14 cellular contexts compared by ENCODE assay signal in genomic region chr1:1758059-1758621, GRCh38. TPM values are rescaled to one million over a fixed set of nuclear protein-coding genes. Genes with fewer than 3 reads are reported as not detected.
DNase-seq lines count a peak whose midpoint lies in the region; ATAC-seq and TF ChIP-seq lines count a peak whose summit lies in the region.
"Had no signal": no experiment of that assay in that cellular context is flagged by ENCODE, and none has a peak within 500 bp of the region (broad histone marks: within the 10 kb centered on the region; RNA-seq: fewer than 3 reads in every experiment).

No MANE protein-coding gene starts in this region.

- peaks cover 26% of the 10 kb centered on the region for H3K36me3 ChIP-seq in CD8-positive, alpha-beta memory T cell (ENCODE audit: insufficient read depth, low read length)
- peaks cover 0 to 21% of the 10 kb centered on the region in 2 donors for H3K36me3 ChIP-seq in aorta (ENCODE audit: control insufficient read depth in 1 of 2, insufficient read depth in 2 of 2, low read length in 1 of 2)

- H3K4me1 ChIP-seq in CD8-positive, alpha-beta memory T cell (ENCODE audit: insufficient read depth, low read length) = no peaks in the 10 kb centered on the region
- no peaks in the 10 kb centered on the region for H3K4me1 ChIP-seq in aorta (ENCODE audit: control insufficient read depth in 1 of 2, insufficient read depth in 2 of 2, low read length in 2 of 2)

- no peaks in the 10 kb centered on the region for H3K27me3 ChIP-seq in CD8-positive, alpha-beta memory T cell (ENCODE audit: insufficient read depth, low read length, poor library complexity, severe bottlenecking)
- no peaks in the 10 kb centered on the region for H3K27me3 ChIP-seq in aorta (ENCODE audit: control insufficient read depth in 1 of 2, insufficient read depth in 2 of 2, low read length in 1 of 2)

- intact Hi-C loops in aorta (cut with DNase I) = no loop called here

- H3K27ac Mint-ChIP-seq in CD8-positive, alpha-beta memory T cell = peak overlapping the region in 1 of 8 donors; percentile 11
- H3K27ac Mint-ChIP-seq in progenitor cell of endocrine pancreas = peak overlapping the region; percentile 33
- H3K27ac Mint-ChIP-seq: B cell had no signal

- TF ChIP-seq CTCF in VCaP (conservative IDR thresholded peaks at IDR 0.05) (no peak), progenitor cell of endocrine pancreas (IDR thresholded peaks at IDR 0.05; ENCODE audit: unreplicated experiment) (no peak)

- peak overlapping the region; percentile 67 for H3K27ac ChIP-seq in CD8-positive, alpha-beta memory T cell (ENCODE audit: low read depth, low read length)
- H3K27ac ChIP-seq in VCaP (peak overlapping the region; percentile 95), aorta (ENCODE audit: low read depth in 1 of 2, low read length in 2 of 2) (no peak overlapping the region)

- peaks cover 0 to 3% (median 0%) of the 10 kb centered on the region in 3 donors for H3K4me1 Mint-ChIP-seq in CD8-positive, alpha-beta memory T cell
- H3K4me1 Mint-ChIP-seq in progenitor cell of endocrine pancreas (ENCODE audit: low read depth) = no peaks in the 10 kb centered on the region
- H3K4me1 Mint-ChIP-seq: B cell had no signal

- 92 to 93% methylated on average over 27 of the region's 27 CpGs for WGBS in aorta, 2 donors

- CTCF ChIA-PET in CD8-positive, alpha-beta memory T cell (lab: Charles Lee) = no interaction called here

- H3K9me3 ChIP-seq in CD8-positive, alpha-beta memory T cell (ENCODE audit: low read length) = no peaks in the 10 kb centered on the region
- no peaks in the 10 kb centered on the region for H3K9me3 ChIP-seq in aorta (ENCODE audit: control insufficient read depth, low read length)

- H3K4me3 ChIP-seq in CD8-positive, alpha-beta memory T cell (ENCODE audit: low read length) = no peak overlapping the region
- H3K4me3 ChIP-seq in aorta (ENCODE audit: low read length in 2 of 2) = no peak overlapping the region

- peaks cover 0 to 79% (median 3%) of the 10 kb centered on the region in 3 donors for H3K36me3 Mint-ChIP-seq in CD8-positive, alpha-beta memory T cell
- H3K36me3 Mint-ChIP-seq in progenitor cell of endocrine pancreas (ENCODE audit: insufficient read depth) = peaks cover 11% of the 10 kb centered on the region

- DNase-seq in CD8-positive, alpha-beta memory T cell = no peak
- DNase-seq in left lobe of liver (ENCODE audit: low spot score) (peak; percentile 90), progenitor cell of endocrine pancreas (ENCODE audit: low spot score, unreplicated experiment) (no peak), aorta (no peak), NCI-H128 (lab: John Stamatoyannopoulos, UW; ENCODE audit: unreplicated experiment) (no peak), SKM-1 (lab: John Stamatoyannopoulos, UW; ENCODE audit: unreplicated experiment) (no peak)
- DNase-seq in NK-92 treated with Interleukin-12 subunit alpha and Interleukin-12 subunit beta, amount 100 ng/mL, for 24 hours (lab: John Stamatoyannopoulos, UW) = no peak
- DNase-seq: activated CD4-positive, CD25-positive, alpha-beta regulatory T cell; IMR-90; NCI-H526 treated with DMSO at 0.1 percent for 48 hours; stimulated activated CD4-positive, alpha-beta T cell treated with anti-CD3 and anti-CD28 coated beads, Interleukin-4, amount 100 ng/mL, for 24 hours; stimulated activated naive CD4-positive, alpha-beta T cell treated with Interleukin-2 at 50 U/mL for 16 hours had no signal

- H3K9me3 Mint-ChIP-seq in CD8-positive, alpha-beta memory T cell = no peaks in the 10 kb centered on the region
- no peaks in the 10 kb centered on the region for H3K9me3 Mint-ChIP-seq in progenitor cell of endocrine pancreas (ENCODE audit: low read depth)

- POLR2A ChIA-PET in CD8-positive, alpha-beta memory T cell (lab: Charles Lee) = interaction anchor here (0.6 kb wide), 1 partner anchor 233 kb away, joined by 4 read pairs; no protein-coding TSS in a partner anchor

- no peak overlapping the region for H3K4me3 Mint-ChIP-seq in CD8-positive, alpha-beta memory T cell
- no peak overlapping the region for H3K4me3 Mint-ChIP-seq in progenitor cell of endocrine pancreas (ENCODE audit: low read depth)
- H3K4me3 Mint-ChIP-seq: B cell had no signal

- ATAC-seq in left lobe of liver (peak; percentile 50), aorta (ENCODE audit: low FRiP score) (no peak)

- no peaks in the 10 kb centered on the region for H3K27me3 Mint-ChIP-seq in CD8-positive, alpha-beta memory T cell
- H3K27me3 Mint-ChIP-seq in progenitor cell of endocrine pancreas = no peaks in the 10 kb centered on the region
- H3K27me3 Mint-ChIP-seq: B cell had no signal

RNA-seq across cellular contexts. Expression of gene NADK, which starts 20.1 kb away (rescaled TPM):
- total RNA-seq in CD8-positive, alpha-beta memory T cell = 10 to 100 TPM; 75.4 to 77.0 TPM
- 29.9 TPM for polyA plus RNA-seq in CD8-positive, alpha-beta memory T cell
- 136 TPM for total RNA-seq in left lobe of liver
- 86.6 and 87.8 TPM in 2 replicates for total RNA-seq in progenitor cell of endocrine pancreas
- total RNA-seq in aorta = 10 to 100 TPM; 76.0 to 79.2 TPM
- 10 to 100 TPM; 66.0 to 87.7 TPM for polyA plus RNA-seq in aorta

RNA-seq across cellular contexts. Expression of gene CDK11A, which starts 34.0 kb away (rescaled TPM):
- total RNA-seq in CD8-positive, alpha-beta memory T cell = 10 to 100 TPM; 68.8 to 70.7 TPM
- polyA plus RNA-seq in CD8-positive, alpha-beta memory T cell = 18.4 TPM
- total RNA-seq in left lobe of liver (13.6 TPM), progenitor cell of endocrine pancreas (56.1 and 59.4 TPM in 2 replicates), aorta (10 to 100 TPM; 52.7 to 53.1 TPM)
- 10 to 100 TPM; 26.3 to 56.3 TPM for polyA plus RNA-seq in aorta

Comparison
In these comparisons a context has a peak if more than half of its experiments do, and no peak if none do; other contexts are left out.
1. H3K27ac ChIP-seq: peak in CD8-positive, alpha-beta memory T cell (single experiment) and VCaP (single experiment); none in aorta (0 of 2).